8 cellular contexts compared by ENCODE assay signal in genomic region chr5:43601454-43602260, GRCh38. TPM values are rescaled to one million over a fixed set of nuclear protein-coding genes. Genes with fewer than 3 reads are reported as not detected.
DNase-seq lines count a peak whose midpoint lies in the region; ATAC-seq and TF ChIP-seq lines count a peak whose summit lies in the region.

No MANE protein-coding gene starts in this region.

- TF ChIP-seq CTCF in breast epithelium (IDR thresholded peaks at IDR 0.05) (no peak), mesothelial cell of epicardium (IDR thresholded peaks at IDR 0.05; ENCODE audit: unreplicated experiment) (no peak)

- no peaks in the 10 kb centered on the region for H3K27me3 Mint-ChIP-seq in T-helper 1 cell treated with Interleukin-12 subunit alpha and Interleukin-12 subunit beta and Interleukin-4 antibody, amounts not matched to agents 30 μg/mL and 1 μg/mL, for 36 hours (ENCODE audit: low read depth)
- no peaks in the 10 kb centered on the region for H3K27me3 Mint-ChIP-seq in mesothelial cell of epicardium (ENCODE audit: low read depth)

- H3K9me3 ChIP-seq in breast epithelium, result no peaks in the 10 kb centered on the region

- peaks cover 25% of the 10 kb centered on the region for H3K4me1 Mint-ChIP-seq in T-helper 1 cell treated with Interleukin-12 subunit alpha and Interleukin-12 subunit beta and Interleukin-4 antibody, amounts not matched to agents 30 μg/mL and 1 μg/mL, for 36 hours (ENCODE audit: low read depth)
- peaks cover 31% of the 10 kb centered on the region for H3K4me1 Mint-ChIP-seq in mesothelial cell of epicardium

- TF ChIP-seq POLR2A in breast epithelium (IDR thresholded peaks at IDR 0.05), result no peak

- DNase-seq in T-helper 1 cell (no peak), NCI-H526 (lab: John Stamatoyannopoulos, UW) (peak; percentile 59 to 60), breast epithelium (ENCODE audit: low spot score in 2 of 2) (no peak), mesothelial cell of epicardium (ENCODE audit: low spot score in 2 of 2, unreplicated experiment in 2 of 2) (no peak), OCI-M2 (lab: John Stamatoyannopoulos, UW; ENCODE audit: unreplicated experiment) (no peak)

- H3K9me3 Mint-ChIP-seq in T-helper 1 cell treated with Interleukin-12 subunit alpha and Interleukin-12 subunit beta and Interleukin-4 antibody, amounts not matched to agents 30 μg/mL and 1 μg/mL, for 36 hours, result no peaks in the 10 kb centered on the region
- H3K9me3 Mint-ChIP-seq in mesothelial cell of epicardium, result no peaks in the 10 kb centered on the region

- intact Hi-C loops in breast epithelium (cut with DNase I; ENCODE audit: low total_unique reads), result no loop called here

- ATAC-seq in HG02642 (IDR thresholded peaks at IDR 0.05; ENCODE audit: poor library complexity, unreplicated experiment) (peak; percentile 25), GM19328 (IDR thresholded peaks at IDR 0.05; ENCODE audit: unreplicated experiment) (no peak)

- peak overlapping the region; percentile 37 for H3K4me3 Mint-ChIP-seq in T-helper 1 cell treated with Interleukin-12 subunit alpha and Interleukin-12 subunit beta and Interleukin-4 antibody, amounts not matched to agents 30 μg/mL and 1 μg/mL, for 36 hours
- peak overlapping the region; percentile 89 for H3K4me3 Mint-ChIP-seq in mesothelial cell of epicardium

- peak overlapping the region; percentile 36 for H3K27ac Mint-ChIP-seq in T-helper 1 cell treated with Interleukin-12 subunit alpha and Interleukin-12 subunit beta and Interleukin-4 antibody, amounts not matched to agents 30 μg/mL and 1 μg/mL, for 36 hours
- peak overlapping the region; percentile 94 for H3K27ac Mint-ChIP-seq in mesothelial cell of epicardium

- H3K27ac ChIP-seq in breast epithelium, result peak overlapping the region; percentile 71 to 91

- H3K4me3 ChIP-seq in breast epithelium, result peak overlapping the region; percentile 81 to 96 (median 84)

- no peaks in the 10 kb centered on the region for H3K36me3 ChIP-seq in breast epithelium

- H3K4me1 ChIP-seq in breast epithelium, result no peaks in the 10 kb centered on the region

- H3K36me3 Mint-ChIP-seq in T-helper 1 cell treated with Interleukin-12 subunit alpha and Interleukin-12 subunit beta and Interleukin-4 antibody, amounts not matched to agents 30 μg/mL and 1 μg/mL, for 36 hours (ENCODE audit: low read depth), result peaks cover 21% of the 10 kb centered on the region
- H3K36me3 Mint-ChIP-seq in mesothelial cell of epicardium, result peaks cover 8% of the 10 kb centered on the region

- H3K27me3 ChIP-seq in breast epithelium, result no peaks in the 10 kb centered on the region

RNA-seq across cellular contexts. Expression of gene NNT, which starts 1.3 kb away (rescaled TPM):
- total RNA-seq in breast epithelium (100 to 1,000 TPM in 1 of 3 donors, 10 to 100 TPM in 2; 30.2 to 137 (median 39.2) TPM), mesothelial cell of epicardium (65.7 to 68.7 TPM (median 66.0 TPM) in 3 replicates)

RNA-seq across cellular contexts. Expression of gene PAIP1, which starts 44.8 kb away (rescaled TPM):
- total RNA-seq in breast epithelium (100 to 1,000 TPM in 1 of 3 donors, 10 to 100 TPM in 2; 70.5 to 104 (median 94.1) TPM), mesothelial cell of epicardium (97.9 to 109 TPM (median 103 TPM) in 3 replicates)

Comparison
In these comparisons a context has a peak if more than half of its experiments do, and no peak if none do; other contexts are left out.
1. DNase-seq: peak in NCI-H526 (2 of 2); none in T-helper 1 cell (0 of 5), breast epithelium (0 of 2), mesothelial cell of epicardium (0 of 2) and OCI-M2 (single experiment).